ENCODE assay signal across 22 cellular contexts in the genomic region with DNA sequence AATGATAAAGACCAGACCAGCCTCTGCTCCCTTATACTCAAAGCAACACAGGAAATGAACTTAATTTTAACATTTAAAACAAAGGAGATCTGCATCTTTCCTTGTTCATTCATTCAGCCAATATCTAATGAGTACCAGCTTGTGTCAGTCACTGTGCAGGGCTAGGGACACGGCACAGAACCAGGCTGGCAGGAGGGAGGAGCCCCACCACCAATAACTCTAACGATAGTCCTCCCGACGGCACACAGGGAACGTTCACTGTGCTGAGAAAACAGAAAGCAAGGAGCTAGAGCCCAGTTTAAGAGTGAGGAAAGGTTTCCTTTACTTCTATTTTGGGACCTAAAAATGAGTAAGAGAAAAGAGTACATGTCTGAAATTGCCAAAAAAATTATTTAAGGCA. TPM values are rescaled to one million over a fixed set of nuclear protein-coding genes. Genes with fewer than 3 reads are reported as not detected.
DNase-seq lines count a peak whose midpoint lies in the region; ATAC-seq and TF ChIP-seq lines count a peak whose summit lies in the region.
"Had no signal": no experiment of that assay in that cellular context is flagged by ENCODE, and none has a peak within 500 bp of the region (broad histone marks: within the 10 kb centered on the region; RNA-seq: fewer than 3 reads in every experiment).

No MANE protein-coding gene starts in this region.

- H2AFZ ChIP-seq in OCI-LY3 (ENCODE audit: low read depth, low read length), result peak overlapping the region; percentile 43; the same call in 1 of the 2 replicates

- no peak for ATAC-seq in CD4-positive, CD25-positive, alpha-beta regulatory T cell (ENCODE audit: low read depth in 2 of 2)
- ATAC-seq in stimulated activated effector memory CD8-positive, alpha-beta T cell treated with anti-CD3 and anti-CD28 coated beads, Interleukin-12 subunit alpha, Interleukin-12 subunit beta, amount 100 ng/mL, for 72 hours, result no peak
- ATAC-seq: A549, K562, PC-3 had no signal

- H3K4me3 ChIP-seq in CD4-positive, CD25-positive, alpha-beta regulatory T cell (ENCODE audit: low read depth, low read length), result peak overlapping the region; percentile 53
- H3K4me3 ChIP-seq in OCI-LY3 (ENCODE audit: low read length) (peak overlapping the region; percentile 25; the same call in 1 of the 2 replicates), right atrium auricular region (no peak overlapping the region)
- H3K4me3 ChIP-seq: A549, K562 had no signal

- peaks cover 7% of the 10 kb centered on the region for H3K36me3 Mint-ChIP-seq in CD4-positive, CD25-positive, alpha-beta regulatory T cell
- H3K36me3 Mint-ChIP-seq in stimulated activated effector memory CD8-positive, alpha-beta T cell treated with anti-CD3 and anti-CD28 coated beads, Interleukin-12 subunit alpha, Interleukin-12 subunit beta, amount 100 ng/mL, for 72 hours, result peaks cover 8% of the 10 kb centered on the region

- H3K36me3 ChIP-seq in CD4-positive, CD25-positive, alpha-beta regulatory T cell (ENCODE audit: control insufficient read depth, insufficient read depth, low read length), result no peaks in the 10 kb centered on the region
- no peaks in the 10 kb centered on the region for H3K36me3 ChIP-seq in OCI-LY3 (replicated peaks; ENCODE audit: low read depth, low read length)
- H3K36me3 ChIP-seq in right atrium auricular region, result no peaks in the 10 kb centered on the region

- H3K4me1 Mint-ChIP-seq in CD4-positive, CD25-positive, alpha-beta regulatory T cell, result peaks cover 0 to 24% (median 19%) of the 10 kb centered on the region in 4 donors
- H3K4me1 Mint-ChIP-seq in stimulated activated effector memory CD8-positive, alpha-beta T cell treated with anti-CD3 and anti-CD28 coated beads, Interleukin-12 subunit alpha, Interleukin-12 subunit beta, amount 100 ng/mL, for 72 hours, result peaks cover 34% of the 10 kb centered on the region

- no peak overlapping the region for H3K27ac ChIP-seq in CD4-positive, CD25-positive, alpha-beta regulatory T cell (ENCODE audit: insufficient read depth, low read length, poor library complexity, severe bottlenecking)
- no peak overlapping the region for H3K27ac ChIP-seq in OCI-LY3 (ENCODE audit: low read length)
- H3K27ac ChIP-seq in right atrium auricular region, result no peak overlapping the region
- H3K27ac ChIP-seq: A549 had no signal

- TF ChIP-seq CTCF in OCI-LY3 (IDR thresholded peaks at IDR 0.05; ENCODE audit: low read depth, low read length) (no peak), right atrium auricular region (IDR thresholded peaks at IDR 0.05) (no peak)

- peaks cover 4% of the 10 kb centered on the region for H3K27me3 Mint-ChIP-seq in CD4-positive, CD25-positive, alpha-beta regulatory T cell
- H3K27me3 Mint-ChIP-seq: CD4-positive, alpha-beta memory T cell had no signal

- DNase-seq in CD4-positive, CD25-positive, alpha-beta regulatory T cell, result no peak
- DNase-seq in islet precursor cell, result peak; percentile 36
- no peak for DNase-seq in stimulated activated effector memory CD8-positive, alpha-beta T cell treated with anti-CD3 and anti-CD28 coated beads, Interleukin-12 subunit alpha, Interleukin-12 subunit beta, amount 100 ng/mL, for 72 hours (ENCODE audit: low spot score in 2 of 2)
- no peak for DNase-seq in HuH-7.5 (ENCODE audit: low spot score)
- DNase-seq in right atrium auricular region (ENCODE audit: low spot score), result no peak
- DNase-seq in NCI-H1436 treated with DMSO at 0.1 percent for 48 hours (lab: John Stamatoyannopoulos, UW), result no peak
- DNase-seq: CD4-positive, alpha-beta memory T cell; DMS153; GF-D8; GOT3; NCI-H1105 treated with DMSO at 0.1 percent for 48 hours; NCI-H1694 treated with DMSO at 0.1 percent for 48 hours; NCI-H2227 treated with DMSO at 0.1 percent for 48 hours; NCI-H510A treated with DMSO at 0.1 percent for 48 hours; NCI-H774; PC-3; RPMI8226; SIG-M5 had no signal

- peak overlapping the region in 2 of 4 donors; percentile 12 to 63 for H3K4me3 Mint-ChIP-seq in CD4-positive, CD25-positive, alpha-beta regulatory T cell
- peak overlapping the region; percentile 19 for H3K4me3 Mint-ChIP-seq in stimulated activated effector memory CD8-positive, alpha-beta T cell treated with anti-CD3 and anti-CD28 coated beads, Interleukin-12 subunit alpha, Interleukin-12 subunit beta, amount 100 ng/mL, for 72 hours

- H3K79me2 ChIP-seq in OCI-LY3 (ENCODE audit: low read length), result no peaks in the 10 kb centered on the region

- peaks cover 0 to 2% (median 0%) of the 10 kb centered on the region in 7 donors for H3K9me3 Mint-ChIP-seq in CD4-positive, CD25-positive, alpha-beta regulatory T cell
- no peaks in the 10 kb centered on the region for H3K9me3 Mint-ChIP-seq in stimulated activated effector memory CD8-positive, alpha-beta T cell treated with anti-CD3 and anti-CD28 coated beads, Interleukin-12 subunit alpha, Interleukin-12 subunit beta, amount 100 ng/mL, for 72 hours
- H3K9me3 Mint-ChIP-seq: CD4-positive, alpha-beta memory T cell had no signal

- no peaks in the 10 kb centered on the region for H3K27me3 ChIP-seq in CD4-positive, CD25-positive, alpha-beta regulatory T cell (ENCODE audit: control insufficient read depth, insufficient read depth, low read length)
- H3K27me3 ChIP-seq in OCI-LY3 (ENCODE audit: low read depth, low read length) (peaks cover 14% of the 10 kb centered on the region), right atrium auricular region (no peaks in the 10 kb centered on the region)

- H3K4me2 ChIP-seq in OCI-LY3 (ENCODE audit: low read length), result peak overlapping the region; percentile 41
- H3K4me2 ChIP-seq: A549 had no signal

- H3K27ac Mint-ChIP-seq in CD4-positive, CD25-positive, alpha-beta regulatory T cell, result peak overlapping the region in 2 of 3 donors; percentile 8 to 12
- no peak overlapping the region for H3K27ac Mint-ChIP-seq in stimulated activated effector memory CD8-positive, alpha-beta T cell treated with anti-CD3 and anti-CD28 coated beads, Interleukin-12 subunit alpha, Interleukin-12 subunit beta, amount 100 ng/mL, for 72 hours

- no peaks in the 10 kb centered on the region for H3K9me3 ChIP-seq in CD4-positive, CD25-positive, alpha-beta regulatory T cell (ENCODE audit: control insufficient read depth in 2 of 2, low read length in 2 of 2)
- no peaks in the 10 kb centered on the region for H3K9me3 ChIP-seq in OCI-LY3 (ENCODE audit: insufficient read depth, low read length)
- H3K9me3 ChIP-seq in right atrium auricular region, result no peaks in the 10 kb centered on the region
- H3K9me3 ChIP-seq: A549 had no signal

- H3K9ac ChIP-seq in OCI-LY3 (ENCODE audit: low read length), result no peak overlapping the region

- no peaks in the 10 kb centered on the region for H4K20me1 ChIP-seq in OCI-LY3 (ENCODE audit: insufficient read depth, low read length)

- H3K4me1 ChIP-seq in CD4-positive, CD25-positive, alpha-beta regulatory T cell (ENCODE audit: control insufficient read depth, insufficient read depth, low read length, poor library complexity, severe bottlenecking), result peaks cover 14% of the 10 kb centered on the region
- H3K4me1 ChIP-seq in OCI-LY3 (ENCODE audit: low read length), result peaks cover 15% of the 10 kb centered on the region
- H3K4me1 ChIP-seq in right atrium auricular region, result no peaks in the 10 kb centered on the region
- H3K4me1 ChIP-seq: A549 had no signal

RNA-seq across cellular contexts. Expression of a gene that starts 9.9 kb away (rescaled TPM):
- total RNA-seq in CD4-positive, CD25-positive, alpha-beta regulatory T cell, result 6.3 TPM
- polyA plus RNA-seq in CD4-positive, CD25-positive, alpha-beta regulatory T cell, result 10 to 100 TPM in 2 of 4 donors, 1 to 10 TPM in 2; 5.3 to 16.1 (median 9.5) TPM
- under 1 TPM; 0.33 to 0.43 TPM for total RNA-seq in right atrium auricular region
- total RNA-seq: PC-3 had no signal

RNA-seq across cellular contexts. Expression of a gene that starts 40.9 kb away (rescaled TPM):
- total RNA-seq in CD4-positive, CD25-positive, alpha-beta regulatory T cell, result not detected
- not detected for polyA plus RNA-seq in CD4-positive, CD25-positive, alpha-beta regulatory T cell
- not detected for total RNA-seq in right atrium auricular region
- total RNA-seq: CD4-positive, alpha-beta memory T cell; K562; PC-3 had no signal
- polyA plus RNA-seq: A549; BJ; CD4-positive, alpha-beta memory T cell; K562 had no signal

Comparison
In these comparisons a context has a peak if more than half of its experiments do, and no peak if none do; other contexts are left out.
1. H3K4me3 ChIP-seq: peak in CD4-positive, CD25-positive, alpha-beta regulatory T cell (single experiment) and OCI-LY3 (single experiment); none in right atrium auricular region (0 of 2).